Comparison of ENCODE assay signal across 1 cellular context in genomic region chr5:122076669-122077450, GRCh38.
TF ChIP-seq lines count a peak whose summit lies in the region.

No MANE protein-coding gene starts in this region.

TF ChIP-seq in HepG2, 621 proteins besides CTCF, POLR2A, EP300 and RAD21 (continued from another document and continues in another):
- TF ChIP-seq FOXP4 (CRISPR knock-in tag; IDR thresholded peaks at IDR 0.05) (no peak; the same call in 1 of the 2 replicates), HMGXB4 (CRISPR knock-in tag; IDR thresholded peaks at IDR 0.05; ENCODE audit: borderline replicate concordance in 1 of 2, low read depth in 1 of 2) (peak; percentile 86 to 97), RFX1 (IDR thresholded peaks at IDR 0.05) (no peak), MTA1 (CRISPR knock-in tag; IDR thresholded peaks at IDR 0.05; ENCODE audit: borderline replicate concordance) (no peak), ELF1 (CRISPR knock-in tag; IDR thresholded peaks at IDR 0.05) (0 out of 2 replicates have a peak, but pooled peaks have one; percentile 41), ZNF362 (CRISPR knock-in tag; IDR thresholded peaks at IDR 0.05; ENCODE audit: borderline replicate concordance) (no peak), ZNF263 (CRISPR knock-in tag; IDR thresholded peaks at IDR 0.05) (no peak), REXO4 (CRISPR knock-in tag; IDR thresholded peaks at IDR 0.05; ENCODE audit: borderline replicate concordance) (no peak), GATAD2A (CRISPR knock-in tag; IDR thresholded peaks at IDR 0.05) (peak; percentile 65), ZNF512B (CRISPR knock-in tag; IDR thresholded peaks at IDR 0.05; ENCODE audit: borderline replicate concordance) (0 out of 2 replicates have a peak, but pooled peaks have one; percentile 37), ZNF75D (CRISPR knock-in tag; IDR thresholded peaks at IDR 0.05; ENCODE audit: borderline replicate concordance) (no peak), AKNA (CRISPR knock-in tag; IDR thresholded peaks at IDR 0.05; ENCODE audit: borderline replicate concordance) (no peak), ZBTB1 (CRISPR knock-in tag; IDR thresholded peaks at IDR 0.05; ENCODE audit: borderline replicate concordance) (no peak), MEIS1 (CRISPR knock-in tag; IDR thresholded peaks at IDR 0.05; ENCODE audit: borderline replicate concordance) (peak; percentile 51; the same call in 1 of the 2 replicates), ZBTB10 (CRISPR knock-in tag; IDR thresholded peaks at IDR 0.05; ENCODE audit: borderline replicate concordance) (no peak), ZFP37 (CRISPR knock-in tag; IDR thresholded peaks at IDR 0.05; ENCODE audit: borderline replicate concordance) (no peak), ZNF563 (CRISPR knock-in tag; IDR thresholded peaks at IDR 0.05) (no peak), ASH2L (IDR thresholded peaks at IDR 0.05; ENCODE audit: insufficient read length, low read depth, low read length) (peak; percentile 19), ZNF879 (CRISPR knock-in tag; IDR thresholded peaks at IDR 0.05) (no peak), ZMYM4 (CRISPR knock-in tag; IDR thresholded peaks at IDR 0.05) (peak; percentile 75), ZNF605 (CRISPR knock-in tag; IDR thresholded peaks at IDR 0.05) (no peak), ZFX (CRISPR knock-in tag; IDR thresholded peaks at IDR 0.05; ENCODE audit: low read depth) (peak; percentile 46; the same call in 1 of the 2 replicates), TCF12 (IDR thresholded peaks at IDR 0.05) (no peak), TCF12 (CRISPR knock-in tag; IDR thresholded peaks at IDR 0.05) (no peak), ZNF18 (CRISPR knock-in tag; IDR thresholded peaks at IDR 0.05; ENCODE audit: insufficient replicate concordance) (no peak), ZNF598 (CRISPR knock-in tag; IDR thresholded peaks at IDR 0.05; ENCODE audit: borderline replicate concordance) (peak; percentile 49; the same call in 1 of the 2 replicates), FOXO1 (CRISPR knock-in tag; IDR thresholded peaks at IDR 0.05) (peak; percentile 7), ZNF274 (CRISPR knock-in tag; IDR thresholded peaks at IDR 0.05) (no peak; the same call in 1 of the 2 replicates), ZNF549 (CRISPR knock-in tag; IDR thresholded peaks at IDR 0.05) (no peak), KDM3A (CRISPR knock-in tag; IDR thresholded peaks at IDR 0.05; ENCODE audit: low read depth) (0 out of 2 replicates have a peak, but pooled peaks have one; percentile 19), ZNF556 (CRISPR knock-in tag; IDR thresholded peaks at IDR 0.05; ENCODE audit: borderline replicate concordance) (no peak; the same call in 1 of the 2 replicates), ZNF275 (CRISPR knock-in tag; IDR thresholded peaks at IDR 0.05; ENCODE audit: borderline replicate concordance) (no peak), ZNF768 (CRISPR knock-in tag; IDR thresholded peaks at IDR 0.05) (0 out of 2 replicates have a peak, but pooled peaks have one; percentile 35), MEF2D (CRISPR knock-in tag; IDR thresholded peaks at IDR 0.05) (no peak), NCOA1 (CRISPR knock-in tag; IDR thresholded peaks at IDR 0.05) (0 out of 2 replicates have a peak, but pooled peaks have one; percentile 33), SRSF1 (optimal IDR thresholded peaks at IDR 0.05; ENCODE audit: low read depth, low read length) (peak; percentile 62), TBX2 (CRISPR knock-in tag; IDR thresholded peaks at IDR 0.05; ENCODE audit: borderline replicate concordance) (no peak; the same call in 1 of the 2 replicates), ZNF780A (CRISPR knock-in tag; IDR thresholded peaks at IDR 0.05) (no peak), ZNF547 (CRISPR knock-in tag; IDR thresholded peaks at IDR 0.05) (no peak), RAD51 (IDR thresholded peaks at IDR 0.05; ENCODE audit: borderline replicate concordance) (no peak), SAP130 (CRISPR knock-in tag; IDR thresholded peaks at IDR 0.05; ENCODE audit: low read depth) (peak; percentile 69; the same call in 1 of the 2 replicates), IRF2 (CRISPR knock-in tag; IDR thresholded peaks at IDR 0.05) (peak; percentile 57), ZNF296 (CRISPR knock-in tag; conservative IDR thresholded peaks at IDR 0.05) (no peak), POGZ (CRISPR knock-in tag; IDR thresholded peaks at IDR 0.05) (peak; percentile 69; the same call in 1 of the 2 replicates), MTERF4 (CRISPR knock-in tag; IDR thresholded peaks at IDR 0.05) (no peak), ZKSCAN8 (CRISPR knock-in tag; IDR thresholded peaks at IDR 0.05; ENCODE audit: borderline replicate concordance) (no peak)
